33 cellular contexts compared by ENCODE assay signal in genomic region chr7:51150193-51150592, GRCh38.
"Had no signal": no experiment of that assay in that cellular context is flagged by ENCODE, and none has a peak within 500 bp of the region (broad histone marks: within the 10 kb centered on the region; RNA-seq: fewer than 3 reads in every experiment).

No MANE protein-coding gene starts in this region.

- H3K27ac ChIP-seq: KMS-11 had no signal

- H3K9me3 ChIP-seq: MG63 had no signal

- H3K36me3 ChIP-seq: MG63 had no signal

- H3K27me3 ChIP-seq: MG63 had no signal

- H3K4me3 ChIP-seq: MG63 had no signal

- DNase-seq: Karpas-422, Kasumi-1, MG63, MM.1S, MV-4-11, NCI-H1048, NCI-H1092, NCI-H1092 treated with DMSO at 0.1 percent for 48 hours, NCI-H1105, NCI-H1105 treated with DMSO at 0.1 percent for 48 hours, NCI-H1417, NCI-H1417 treated with DMSO at 0.1 percent for 48 hours, NCI-H1436, NCI-H1436 treated with DMSO at 0.1 percent for 48 hours, NCI-H146, NCI-H1694, NCI-H1694 treated with DMSO at 0.1 percent for 48 hours, NCI-H187, NCI-H187 treated with DMSO at 0.1 percent for 48 hours, NCI-H1930, NCI-H2029, NCI-H2029 treated with DMSO at 0.1 percent for 48 hours, NCI-H2081, NCI-H2081 treated with DMSO at 0.1 percent for 48 hours, NCI-H2107, NCI-H2171, NCI-H2227 treated with DMSO at 0.1 percent for 48 hours, NCI-H226, NCI-H345, NCI-H446, NCI-H446 treated with DMSO at 0.1 percent for 48 hours, NCI-H510A had no signal
